In genomic region chr1:18885311-18886002, GRCh38 we compare ENCODE assay signal across 20 cellular contexts. TPM values are rescaled to one million over a fixed set of nuclear protein-coding genes. Genes with fewer than 3 reads are reported as not detected.
DNase-seq lines count a peak whose midpoint lies in the region; ATAC-seq, FAIRE-seq and TF ChIP-seq lines count a peak whose summit lies in the region.
"Had no signal": no experiment of that assay in that cellular context is flagged by ENCODE, and none has a peak within 500 bp of the region (broad histone marks: within the 10 kb centered on the region; RNA-seq: fewer than 3 reads in every experiment).

No MANE protein-coding gene starts in this region.

- H3K36me3 ChIP-seq in SK-N-SH (replicated peaks in 1 of 2; ENCODE audit: control insufficient read depth in 1 of 2, insufficient read depth in 2 of 2, low read length in 1 of 2): peaks cover 0 to 3% of the 10 kb centered on the region in 2 experiments
- peaks cover 5% of the 10 kb centered on the region for H3K36me3 ChIP-seq in RWPE2 (ENCODE audit: low read depth)
- peaks cover 18 to 44% of the 10 kb centered on the region in 2 donors for H3K36me3 ChIP-seq in kidney (ENCODE audit: control insufficient read depth in 1 of 2, insufficient read depth in 2 of 2, low read length in 2 of 2)
- peaks cover 0 to 48% of the 10 kb centered on the region in 2 donors for H3K36me3 ChIP-seq in psoas muscle (ENCODE audit: insufficient read depth in 1 of 2, low read depth in 1 of 2)
- H3K36me3 ChIP-seq: HAP-1 had no signal

- no peak for TF ChIP-seq EP300 in SK-N-SH (IDR thresholded peaks at IDR 0.05; ENCODE audit: borderline replicate concordance in 1 of 2, low read depth in 1 of 2, low read length in 1 of 2)

- no peak for FAIRE-seq in kidney (lab: Jason Lieb, UNC)
- FAIRE-seq: D721Med, H1 had no signal

- no peak for TF ChIP-seq CTCF in SK-N-SH (IDR thresholded peaks at IDR 0.05)
- TF ChIP-seq CTCF in RWPE2 (IDR thresholded peaks at IDR 0.05; ENCODE audit: poor library complexity, severe bottlenecking): no peak
- TF ChIP-seq CTCF in kidney (IDR thresholded peaks at IDR 0.05; ENCODE audit: borderline replicate concordance, extremely low read depth, insufficient read depth): no peak
- TF ChIP-seq CTCF in psoas muscle (IDR thresholded peaks at IDR 0.05): no peak
- TF ChIP-seq CTCF in GM10266 (IDR thresholded peaks at IDR 0.05; ENCODE audit: control insufficient read depth, insufficient read depth, low read depth, missing control alignments): no peak

- no peaks in the 10 kb centered on the region for H3K79me2 ChIP-seq in SK-N-SH (ENCODE audit: insufficient read depth)

- H3F3A ChIP-seq in SK-N-SH (replicated peaks; ENCODE audit: insufficient read depth): peaks cover 5% of the 10 kb centered on the region

- ATAC-seq in SK-N-SH treated with all-trans-retinoic acid at 6 μM for 48 hours (no peak), RWPE2 (ENCODE audit: low read depth) (no peak), psoas muscle (peak; percentile 38 to 70 (median 46)), HG03175 (IDR thresholded peaks at IDR 0.05; ENCODE audit: unreplicated experiment) (no peak)
- ATAC-seq: CD8-positive, alpha-beta T cell had no signal

- POLR2A ChIA-PET in SK-N-SH (lab: Yijun Ruan, JAX): interaction anchor here (2.4 kb wide), 1 partner anchor 17 kb away, joined by 8 read pairs; the partner anchor contains the start of gene ALDH4A1

- H3K4me1 ChIP-seq in SK-N-SH (ENCODE audit: control insufficient read depth in 1 of 2, insufficient read depth in 2 of 2, low read depth in 1 of 2, low read length in 1 of 2) (peaks cover 0 to 4% of the 10 kb centered on the region in 2 experiments; a peak in 2 of 4 replicates), RWPE2 (ENCODE audit: insufficient read depth, poor library complexity, severe bottlenecking) (peaks cover 11% of the 10 kb centered on the region), kidney (ENCODE audit: control insufficient read depth in 1 of 2, insufficient read depth in 1 of 2, low read depth in 1 of 2, low read length in 2 of 2) (peaks cover 46 to 57% of the 10 kb centered on the region in 2 donors), psoas muscle (peaks cover 34% of the 10 kb centered on the region)
- H3K4me1 ChIP-seq: HAP-1 had no signal

- no peaks in the 10 kb centered on the region for H4K20me1 ChIP-seq in SK-N-SH (ENCODE audit: insufficient read depth)

- H3K4me3 ChIP-seq in SK-N-SH (ENCODE audit: low read depth in 2 of 2, low read length in 1 of 2): no peak overlapping the region
- H3K4me3 ChIP-seq in RWPE2 (ENCODE audit: severe bottlenecking): no peak overlapping the region
- H3K4me3 ChIP-seq in kidney (ENCODE audit: low read length in 2 of 2): no peak overlapping the region
- H3K4me3 ChIP-seq in psoas muscle: no peak overlapping the region
- H3K4me3 ChIP-seq: HAP-1 had no signal

- DNase-seq in SK-N-SH (no peak), RWPE2 (ENCODE audit: low spot score) (no peak), kidney (no peak), psoas muscle (no peak), GM10266 (ENCODE audit: extremely low spot score) (no peak), GF-D8 (lab: John Stamatoyannopoulos, UW) (no peak)
- DNase-seq: CD8-positive, alpha-beta T cell; COR-L47; DND-41; GDM1 had no signal

- H3K4me2 ChIP-seq in SK-N-SH: 0 out of 2 replicates have a peak overlapping the region, but pooled peaks have one; percentile 43

- no peak for TF ChIP-seq RAD21 in SK-N-SH (IDR thresholded peaks at IDR 0.05; ENCODE audit: low read length)

- CTCF ChIA-PET in SK-N-SH (lab: Yijun Ruan, JAX): interaction anchor here (0.7 to 25.9 kb wide), 14 partner anchors 10 to 287 kb away, joined by 3 to 350 read pairs (median 9); partner anchors contain the start of genes ALDH4A1 and IFFO2

- H3K9me3 ChIP-seq in SK-N-SH (no peaks in the 10 kb centered on the region), RWPE2 (ENCODE audit: severe bottlenecking) (no peaks in the 10 kb centered on the region), kidney (ENCODE audit: control insufficient read depth in 1 of 2, low read length in 2 of 2) (no peaks in the 10 kb centered on the region), psoas muscle (no peaks in the 10 kb centered on the region)
- H3K9me3 ChIP-seq: HAP-1 had no signal

- H3K9ac ChIP-seq in SK-N-SH: no peak overlapping the region
- H3K9ac ChIP-seq in kidney (ENCODE audit: low read length in 2 of 2): no peak overlapping the region

- intact Hi-C loops in kidney (cut with DNase I) (no loop called here), psoas muscle (cut with DNase I) (no loop called here)

- 89% methylated on average over 13 of the region's 17 CpGs for WGBS in SK-N-SH (ENCODE audit: low lambda C conversion rate)
- 57 to 79% (median 64%) methylated on average over 15 to 17 of the region's 17 CpGs for WGBS in psoas muscle, 3 donors

- no peak overlapping the region for H3K27ac ChIP-seq in SK-N-SH (ENCODE audit: low read depth in 2 of 2, low read length in 1 of 2)
- peak overlapping the region; percentile 59 for H3K27ac ChIP-seq in RWPE2 (ENCODE audit: poor library complexity, severe bottlenecking)
- peak overlapping the region; percentile 20 to 69 for H3K27ac ChIP-seq in kidney (ENCODE audit: low read depth in 2 of 2, low read length in 2 of 2)
- H3K27ac ChIP-seq in psoas muscle: peak overlapping the region; percentile 73
- H3K27ac ChIP-seq: 22Rv1, HL-60 had no signal

- H3K27me3 ChIP-seq in SK-N-SH (ENCODE audit: insufficient read depth): no peaks in the 10 kb centered on the region
- no peaks in the 10 kb centered on the region for H3K27me3 ChIP-seq in RWPE2 (ENCODE audit: insufficient read depth, poor library complexity, severe bottlenecking)
- H3K27me3 ChIP-seq in psoas muscle (ENCODE audit: insufficient read depth in 3 of 3, low read length in 2 of 3): no peaks in the 10 kb centered on the region

- no peaks in the 10 kb centered on the region for H3K9me2 ChIP-seq in SK-N-SH

- no peak overlapping the region for H2AFZ ChIP-seq in SK-N-SH (ENCODE audit: low read depth)

TF ChIP-seq in SK-N-SH, 30 proteins besides CTCF, POLR2A, EP300 and RAD21:
- TF ChIP-seq, protein P1, sequence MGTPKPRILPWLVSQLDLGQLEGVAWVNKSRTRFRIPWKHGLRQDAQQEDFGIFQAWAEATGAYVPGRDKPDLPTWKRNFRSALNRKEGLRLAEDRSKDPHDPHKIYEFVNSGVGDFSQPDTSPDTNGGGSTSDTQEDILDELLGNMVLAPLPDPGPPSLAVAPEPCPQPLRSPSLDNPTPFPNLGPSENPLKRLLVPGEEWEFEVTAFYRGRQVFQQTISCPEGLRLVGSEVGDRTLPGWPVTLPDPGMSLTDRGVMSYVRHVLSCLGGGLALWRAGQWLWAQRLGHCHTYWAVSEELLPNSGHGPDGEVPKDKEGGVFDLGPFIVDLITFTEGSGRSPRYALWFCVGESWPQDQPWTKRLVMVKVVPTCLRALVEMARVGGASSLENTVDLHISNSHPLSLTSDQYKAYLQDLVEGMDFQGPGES (IDR thresholded peaks at IDR 0.05; ENCODE audit: low read depth, low read length): no peak
- no peak for TF ChIP-seq FOXM1 (IDR thresholded peaks at IDR 0.05; ENCODE audit: low read depth)
TF ChIP-seq in SK-N-SH: peak in this region for 0.

TF ChIP-seq in SK-N-SH treated with all-trans-retinoic acid at 6 μM for 48 hours, 23 proteins besides CTCF, POLR2A, EP300 and RAD21 (continues in another document):
- TF ChIP-seq TCF4 (CRISPR knock-in tag; IDR thresholded peaks at IDR 0.05; ENCODE audit: borderline replicate concordance) (no peak), ISL1 (CRISPR knock-in tag; IDR thresholded peaks at IDR 0.05) (no peak), TSHZ2 (CRISPR knock-in tag; IDR thresholded peaks at IDR 0.05) (no peak), RARB (CRISPR knock-in tag; IDR thresholded peaks at IDR 0.05) (no peak), PPARA (CRISPR knock-in tag; IDR thresholded peaks at IDR 0.05; ENCODE audit: borderline replicate concordance) (no peak), ZC3H10 (CRISPR knock-in tag; IDR thresholded peaks at IDR 0.05) (no peak), SNAI2 (CRISPR knock-in tag; IDR thresholded peaks at IDR 0.05) (no peak)

RNA-seq across cellular contexts. Expression of gene ALDH4A1, which starts 16.9 kb away (rescaled TPM):
- 18.5 and 26.2 TPM in 2 replicates for polyA plus RNA-seq in SK-N-SH (2012; rRNA removed)
- 11.9 and 17.9 TPM in 2 replicates for polyA plus RNA-seq in SK-N-SH (2012; cell fraction: cytosol; rRNA removed)
- polyA plus RNA-seq in SK-N-SH (2012; cell fraction: nucleus; rRNA removed): 38.5 and 69.7 TPM in 2 replicates
- 49.3 TPM for total RNA-seq in kidney
- 352 TPM for polyA plus RNA-seq in kidney (ENCODE audit: insufficient read depth, low read depth, low replicate concordance)
- 10 to 100 TPM; 31.9 to 81.1 (median 47.0) TPM for total RNA-seq in psoas muscle
- polyA plus RNA-seq in psoas muscle: 10 to 100 TPM; 19.5 to 28.6 (median 22.7) TPM

RNA-seq across cellular contexts. Expression of gene TAS1R2, which starts 26.0 kb away (rescaled TPM):
- polyA plus RNA-seq in SK-N-SH (2012; rRNA removed) (not detected in 2 replicates), kidney (ENCODE audit: insufficient read depth, low read depth, low replicate concordance) (not detected), psoas muscle (not detected)
- polyA plus RNA-seq in SK-N-SH (2012; cell fraction: cytosol; rRNA removed): not detected in 2 replicates
- not detected in 2 replicates for polyA plus RNA-seq in SK-N-SH (2012; cell fraction: nucleus; rRNA removed)
- total RNA-seq in kidney (not detected), psoas muscle (not detected)
- total RNA-seq: A673; CD8-positive, alpha-beta T cell; H1 had no signal
- polyA plus RNA-seq: BJ, CD14-positive monocyte, H1 had no signal

Comparison
In these comparisons a context has a peak if more than half of its experiments do, and no peak if none do; other contexts are left out.
1. H3K27ac ChIP-seq: peak in RWPE2 (single experiment), kidney (2 of 2) and psoas muscle (single experiment); none in SK-N-SH (0 of 2).
2. ATAC-seq: peak in psoas muscle (4 of 4); none in SK-N-SH treated with all-trans-retinoic acid at 6 μM for 48 hours (single experiment), RWPE2 (single experiment) and HG03175 (single experiment).